ENCODE assay signal across 24 cellular contexts in the genomic region with DNA sequence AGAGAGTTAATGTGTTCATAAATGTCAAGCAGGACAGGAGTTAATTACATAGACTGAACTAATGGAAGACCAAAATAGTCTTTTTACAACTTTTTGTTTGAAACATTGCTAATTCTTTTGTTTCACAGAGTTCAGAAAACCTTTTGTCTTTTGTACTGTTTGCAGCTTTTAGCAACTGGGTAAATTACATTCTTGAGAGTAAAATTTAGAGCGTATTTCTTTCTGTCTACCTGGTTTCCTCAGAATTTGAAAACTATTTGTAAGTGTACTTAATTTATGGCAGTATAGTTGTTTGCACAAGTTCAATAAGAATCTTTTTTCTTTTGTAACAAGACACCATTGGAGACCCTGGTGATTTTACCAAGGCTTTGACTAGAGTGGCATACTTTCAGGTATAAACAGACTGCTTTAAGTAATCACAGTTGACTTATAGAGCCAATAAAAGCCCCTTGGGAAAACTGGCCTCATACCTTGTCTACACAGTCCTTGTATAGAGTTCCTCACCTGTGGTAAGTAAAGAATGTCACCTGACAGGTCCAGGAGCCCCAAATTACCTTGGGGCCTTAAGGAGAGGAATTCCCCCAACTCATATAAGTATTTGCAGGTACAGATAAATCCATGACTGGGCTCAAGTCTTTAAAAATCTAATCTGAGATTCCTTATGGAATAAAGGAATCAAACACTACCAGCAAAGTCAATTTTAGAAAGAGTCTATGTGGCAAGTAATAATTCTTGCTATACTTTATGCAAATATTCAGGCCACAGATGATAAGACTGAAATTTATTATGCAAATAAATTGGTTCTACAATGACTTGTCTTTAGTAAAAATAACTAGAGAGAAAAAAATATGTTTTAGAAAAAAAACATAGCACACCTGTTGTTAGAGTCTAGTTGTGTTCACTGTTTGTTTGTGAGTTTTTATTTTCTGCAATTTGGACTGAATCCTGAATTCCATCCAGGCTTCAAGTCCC. TPM values are rescaled to one million over a fixed set of nuclear protein-coding genes. Genes with fewer than 3 reads are reported as not detected.
DNase-seq lines count a peak whose midpoint lies in the region; ATAC-seq, FAIRE-seq and TF ChIP-seq lines count a peak whose summit lies in the region.
"Had no signal": no experiment of that assay in that cellular context is flagged by ENCODE, and none has a peak within 500 bp of the region (broad histone marks: within the 10 kb centered on the region; RNA-seq: fewer than 3 reads in every experiment).

No MANE protein-coding gene starts in this region.

- TF ChIP-seq POLR2A in GM12878 (IDR thresholded peaks at IDR 0.05; ENCODE audit: low read depth, low read length), result no peak

- no peak for TF ChIP-seq CTCF in GM12878 (IDR thresholded peaks at IDR 0.05 in 2 of 3, conservative IDR thresholded peaks at IDR 0.05 in 1 of 3; ENCODE audit: control insufficient read depth in 2 of 3, extremely low read depth in 1 of 3, insufficient read depth in 1 of 3, low read depth in 3 of 3, low read length in 3 of 3)
- TF ChIP-seq CTCF in CD4-positive, alpha-beta T cell (IDR thresholded peaks at IDR 0.05), result no peak
- no peak for TF ChIP-seq CTCF in upper lobe of right lung (IDR thresholded peaks at IDR 0.05)

- H3K4me3 ChIP-seq in GM12878, result 0 out of 2 replicates have a peak overlapping the region, but pooled peaks have one; percentile 7
- no peak overlapping the region for H3K4me3 ChIP-seq in upper lobe of right lung
- H3K4me3 ChIP-seq: esophagus muscularis mucosa, HAP-1, smooth muscle cell, stomach, upper lobe of left lung had no signal

- H3K9ac ChIP-seq in GM12878 (ENCODE audit: control insufficient read depth, insufficient read depth, low read length), result no peak overlapping the region; the same call in 1 of the 2 replicates

- no peaks in the 10 kb centered on the region for H3K27me3 Mint-ChIP-seq in CD4-positive, alpha-beta T cell

- H3K36me3 ChIP-seq in GM12878 (ENCODE audit: control insufficient read depth in 2 of 2, insufficient read depth in 2 of 2, low read length in 1 of 2) (no peaks in the 10 kb centered on the region), upper lobe of right lung (no peaks in the 10 kb centered on the region)
- H3K36me3 ChIP-seq: esophagus muscularis mucosa, HAP-1, stomach, upper lobe of left lung had no signal

- H3K27ac ChIP-seq in GM12878 (ENCODE audit: control insufficient read depth, insufficient read depth), result peak overlapping the region; percentile 79
- no peak overlapping the region for H3K27ac ChIP-seq in CD4-positive, alpha-beta T cell (ENCODE audit: low read depth, low read length)
- no peak overlapping the region for H3K27ac ChIP-seq in upper lobe of right lung
- H3K27ac ChIP-seq: esophagus muscularis mucosa, stomach, upper lobe of left lung had no signal

- H3K4me1 ChIP-seq in GM12878 (ENCODE audit: control insufficient read depth, insufficient read depth, low read length), result peaks cover 58% of the 10 kb centered on the region
- H3K4me1 ChIP-seq in upper lobe of right lung, result no peaks in the 10 kb centered on the region
- H3K4me1 ChIP-seq: esophagus muscularis mucosa, stomach, upper lobe of left lung had no signal

- peak in 1 of 2 experiments; percentile 54; a peak in 1 of 4 replicates for TF ChIP-seq EP300 in GM12878 (IDR thresholded peaks at IDR 0.05; ENCODE audit: borderline replicate concordance in 1 of 2, control insufficient read depth in 1 of 2, low read depth in 2 of 2, low read length in 2 of 2)

- WGBS in GM12878 (ENCODE audit: insufficient coverage, insufficient replicate concordance, low lambda C conversion rate, missing lambda C conversion rate), result 100% methylated on average over 1 of the region's 1 CpG

- H4K20me1 ChIP-seq in GM12878 (ENCODE audit: control insufficient read depth, insufficient read depth), result no peaks in the 10 kb centered on the region

- H3K4me1 Mint-ChIP-seq in CD4-positive, alpha-beta T cell (ENCODE audit: low read depth), result no peaks in the 10 kb centered on the region

- H3K9me3 ChIP-seq in GM12878 (replicated peaks; ENCODE audit: control insufficient read depth, insufficient read depth, low read length) (peaks cover 11% of the 10 kb centered on the region; the same call in 2 of the 3 replicates), upper lobe of right lung (no peaks in the 10 kb centered on the region)
- H3K9me3 ChIP-seq in CD4-positive, alpha-beta T cell (ENCODE audit: control insufficient read depth, low read length), result no peaks in the 10 kb centered on the region
- H3K9me3 ChIP-seq: esophagus muscularis mucosa, HAP-1, stomach, upper lobe of left lung had no signal

- peak; percentile 39 for ATAC-seq in GM18517 (IDR thresholded peaks at IDR 0.05; ENCODE audit: unreplicated experiment)
- ATAC-seq in GM21717 (IDR thresholded peaks at IDR 0.05; ENCODE audit: unreplicated experiment), result peak; percentile 35
- peak; percentile 47 for ATAC-seq in HG03066 (IDR thresholded peaks at IDR 0.05; ENCODE audit: low read depth, unreplicated experiment)
- ATAC-seq in GM12878, result peak; percentile 46
- ATAC-seq in CD4-positive, alpha-beta T cell (ENCODE audit: poor library complexity), result no peak
- no peak for ATAC-seq in upper lobe of right lung
- ATAC-seq: activated CD4-positive, CD25-positive, alpha-beta regulatory T cell treated with anti-CD3 and anti-CD28 coated beads, Interleukin-2, amount 50 U/mL, for 24 hours had no signal

- peak overlapping the region; percentile 62 for H3K4me2 ChIP-seq in GM12878 (ENCODE audit: control insufficient read depth, insufficient read depth)
- H3K4me2 ChIP-seq: smooth muscle cell had no signal

- peaks cover 4% of the 10 kb centered on the region for H3K9me3 Mint-ChIP-seq in CD4-positive, alpha-beta T cell

- H3K4me3 Mint-ChIP-seq in CD4-positive, alpha-beta T cell, result no peak overlapping the region
- H3K4me3 Mint-ChIP-seq: activated naive CD8-positive, alpha-beta T cell had no signal

- H3K79me2 ChIP-seq in GM12878 (ENCODE audit: control insufficient read depth, insufficient read depth, low read length), result no peaks in the 10 kb centered on the region

- CTCF ChIA-PET in GM12878 (lab: Yijun Ruan, JAX), result interaction anchor here (1.0 to 2.6 kb wide), 6 partner anchors 7 to 713 kb away, joined by 4 to 22 read pairs (median 9); a partner anchor contains a TSS
- CTCF ChIA-PET in CD4-positive, alpha-beta T cell (lab: Charles Lee), result interaction anchor here (0.7 kb wide), 1 partner anchor 10 kb away, joined by 3 read pairs; no protein-coding TSS in a partner anchor

- SMC1A ChIA-PET in GM12878 (lab: Charles Lee; ENCODE audit: uncharacterized antibody, unreplicated experiment), result interaction anchor here (0.9 to 5.7 kb wide), 8 partner anchors 11 to 713 kb away, joined by 3 to 45 read pairs (median 8); a partner anchor contains a TSS

- H3K27ac Mint-ChIP-seq in CD4-positive, alpha-beta T cell, result no peak overlapping the region
- H3K27ac Mint-ChIP-seq: activated naive CD8-positive, alpha-beta T cell had no signal

- BruUV-seq in GM12878 (replicated peaks; lab: Mats Ljungman, UMichigan), result no TSS peak

- TF ChIP-seq RAD21 in GM12878 (IDR thresholded peaks at IDR 0.05; ENCODE audit: insufficient read depth, low read depth, low read length), result no peak

- intact Hi-C loops in GM12878 (cut with micrococcal nuclease; ENCODE audit: unreplicated experiment), result loop anchor here (5.0 kb wide), 1 partner anchor 437 kb away; a partner anchor contains a TSS
- intact Hi-C loops in CD4-positive, alpha-beta T cell (cut with DNase I, micrococcal nuclease), result no loop called here
- intact Hi-C loops in upper lobe of right lung (cut with DNase I), result no loop called here

- no peaks in the 10 kb centered on the region for H3K36me3 Mint-ChIP-seq in CD4-positive, alpha-beta T cell (ENCODE audit: low read depth)

- DNase-seq in GM12878 (ENCODE audit: low read depth, low spot score) (no peak), NCI-H1092 treated with DMSO at 0.1 percent for 48 hours (lab: John Stamatoyannopoulos, UW) (no peak), upper lobe of right lung (no peak), GDM1 (lab: John Stamatoyannopoulos, UW) (no peak)
- no peak for DNase-seq in CD4-positive, alpha-beta T cell
- DNase-seq: DND-41; effector CD8-positive, alpha-beta T cell; NCI-H1105 treated with DMSO at 0.1 percent for 48 hours; NCI-H524 treated with DMSO at 0.1 percent for 48 hours; occipital lobe; stimulated activated CD4-positive, alpha-beta T cell treated with anti-CD3 and anti-CD28 coated beads, Interleukin-4, amount 100 ng/mL, for 1 hour; stomach; upper lobe of left lung had no signal

- in situ Hi-C loops in GM12878 (cut with MboI), result no loop called here

- no peak for FAIRE-seq in GM12878 (lab: Jason Lieb, UNC)

- POLR2A ChIA-PET in GM12878 (lab: Charles Lee), result no interaction called here
- POLR2A ChIA-PET in CD4-positive, alpha-beta T cell (lab: Charles Lee), result no interaction called here

- RAD21 ChIA-PET in GM12878 (lab: Charles Lee; ENCODE audit: unreplicated experiment), result interaction anchor here (1.2 to 2.4 kb wide), 3 partner anchors 18 to 365 kb away, joined by 3 to 15 read pairs (median 3); no protein-coding TSS in a partner anchor

- H2AFZ ChIP-seq in GM12878 (ENCODE audit: control insufficient read depth, low read depth, low read length), result no peak overlapping the region; the same call in 1 of the 2 replicates

- H3K27me3 ChIP-seq in GM12878 (replicated peaks in 1 of 2; ENCODE audit: control insufficient read depth in 2 of 2, insufficient read depth in 2 of 2, low read length in 1 of 2) (no peaks in the 10 kb centered on the region), upper lobe of right lung (no peaks in the 10 kb centered on the region)
- no peaks in the 10 kb centered on the region for H3K27me3 ChIP-seq in CD4-positive, alpha-beta T cell (ENCODE audit: control insufficient read depth, insufficient read depth, low read length)
- H3K27me3 ChIP-seq: stomach, upper lobe of left lung had no signal

RNA-seq across cellular contexts. Expression of a gene that starts 23.6 kb away (rescaled TPM):
- total RNA-seq in GM12878 (2013; cell fraction: nucleolus; rRNA removed), result 131 and 139 TPM in 2 replicates
- total RNA-seq in GM12878 (2014; rRNA removed) (13.3 and 16.7 TPM in 2 replicates), GM12878 (2014; rRNA removed; fragmentation: Illumina TruSeq; extraction: Trizol) (17.9 and 18.0 TPM in 2 replicates), GM12878 (2021) (65.2 and 67.1 TPM in 2 replicates), upper lobe of right lung (61.8 TPM)
- 21.3 TPM for polyA plus RNA-seq in GM12878 (2011; ENCODE audit: low read depth)
- polyA plus RNA-seq in GM12878 (2011; rRNA removed) (21.5 and 34.9 TPM in 2 replicates), GM12878 (2014; fragmentation: Illumina TruSeq; extraction: Trizol) (34.5 and 38.4 TPM in 2 replicates), GM12878 (2014; fragmentation: Nextera tagmentation; extraction: Ambion mirVana) (1 to 10 TPM; 6.4 to 8.1 TPM), GM12878 (2014; rRNA removed) (21.8 and 29.4 TPM in 2 replicates), GM12878 (2016; fragmentation: Nextera tagmentation; extraction: Ambion mirVana) (10 to 100 TPM; 30.5 to 37.1 TPM)
- polyA plus RNA-seq in GM12878 (2011; cell fraction: cytosol; rRNA removed), result 25.6 and 30.7 TPM in 2 replicates
- 27.1 and 30.9 TPM in 2 replicates for polyA plus RNA-seq in GM12878 (2011; cell fraction: nucleus; rRNA removed)
- 26.7 and 29.0 TPM in 2 replicates for polyA plus RNA-seq in GM12878 (2012)
- 43.1 and 49.2 TPM in 2 replicates for polyA minus RNA-seq in GM12878 (2011; rRNA and poly(A)+ RNA removed)
- 20.9 and 21.9 TPM in 2 replicates for polyA minus RNA-seq in GM12878 (2011; cell fraction: cytosol; rRNA and poly(A)+ RNA removed)
- polyA minus RNA-seq in GM12878 (2011; cell fraction: nucleus; rRNA and poly(A)+ RNA removed), result 34.6 and 56.4 TPM in 2 replicates
- 10 to 100 TPM; 11.7 to 12.9 TPM for total RNA-seq in CD4-positive, alpha-beta T cell

RNA-seq across cellular contexts. Expression of a gene that starts 50.8 kb away (rescaled TPM):
- not detected in 2 replicates for total RNA-seq in GM12878 (2013; cell fraction: nucleolus; rRNA removed)
- total RNA-seq in GM12878 (2014; rRNA removed), result not detected in 2 replicates
- not detected in 2 replicates for total RNA-seq in GM12878 (2014; rRNA removed; fragmentation: Illumina TruSeq; extraction: Trizol)
- total RNA-seq in GM12878 (2021), result not detected in 2 replicates
- polyA plus RNA-seq in GM12878 (2011; ENCODE audit: low read depth), result not detected
- not detected in 2 replicates for polyA plus RNA-seq in GM12878 (2011; rRNA removed)
- polyA plus RNA-seq in GM12878 (2011; cell fraction: cytosol; rRNA removed), result not detected in 2 replicates
- polyA plus RNA-seq in GM12878 (2011; cell fraction: nucleus; rRNA removed), result not detected in 2 replicates
- not detected in 2 replicates for polyA plus RNA-seq in GM12878 (2012)
- polyA plus RNA-seq in GM12878 (2014; fragmentation: Illumina TruSeq; extraction: Trizol), result not detected in 2 replicates
- under 1 TPM in 1 of 2 experiments, not detected in 1; 0.34 TPM for polyA plus RNA-seq in GM12878 (2014; fragmentation: Nextera tagmentation; extraction: Ambion mirVana)
- polyA plus RNA-seq in GM12878 (2014; rRNA removed), result 0.13 TPM in 1 of 2 replicates, not detected in the other
- under 1 TPM in 1 of 2 experiments, not detected in 1; 0.09 TPM for polyA plus RNA-seq in GM12878 (2016; fragmentation: Nextera tagmentation; extraction: Ambion mirVana)
- polyA minus RNA-seq in GM12878 (2011; rRNA and poly(A)+ RNA removed), result not detected in 2 replicates
- not detected in 2 replicates for polyA minus RNA-seq in GM12878 (2011; cell fraction: cytosol; rRNA and poly(A)+ RNA removed)
- polyA minus RNA-seq in GM12878 (2011; cell fraction: nucleus; rRNA and poly(A)+ RNA removed), result not detected in 2 replicates
- not detected for total RNA-seq in CD4-positive, alpha-beta T cell
- not detected for total RNA-seq in upper lobe of right lung
- total RNA-seq: chondrocyte, esophagus muscularis mucosa, lung microvascular endothelial cell, occipital lobe, renal cortical epithelial cell, smooth muscle cell, stomach had no signal
- polyA plus RNA-seq: smooth muscle cell, stomach had no signal

Comparison
In these comparisons a context has a peak if more than half of its experiments do, and no peak if none do; other contexts are left out.
1. ATAC-seq: peak in GM18517 (single experiment), GM21717 (single experiment), HG03066 (single experiment) and GM12878 (single experiment); none in CD4-positive, alpha-beta T cell (single experiment) and upper lobe of right lung (single experiment).